1 cellular context compared by ENCODE assay signal in the genomic region with DNA sequence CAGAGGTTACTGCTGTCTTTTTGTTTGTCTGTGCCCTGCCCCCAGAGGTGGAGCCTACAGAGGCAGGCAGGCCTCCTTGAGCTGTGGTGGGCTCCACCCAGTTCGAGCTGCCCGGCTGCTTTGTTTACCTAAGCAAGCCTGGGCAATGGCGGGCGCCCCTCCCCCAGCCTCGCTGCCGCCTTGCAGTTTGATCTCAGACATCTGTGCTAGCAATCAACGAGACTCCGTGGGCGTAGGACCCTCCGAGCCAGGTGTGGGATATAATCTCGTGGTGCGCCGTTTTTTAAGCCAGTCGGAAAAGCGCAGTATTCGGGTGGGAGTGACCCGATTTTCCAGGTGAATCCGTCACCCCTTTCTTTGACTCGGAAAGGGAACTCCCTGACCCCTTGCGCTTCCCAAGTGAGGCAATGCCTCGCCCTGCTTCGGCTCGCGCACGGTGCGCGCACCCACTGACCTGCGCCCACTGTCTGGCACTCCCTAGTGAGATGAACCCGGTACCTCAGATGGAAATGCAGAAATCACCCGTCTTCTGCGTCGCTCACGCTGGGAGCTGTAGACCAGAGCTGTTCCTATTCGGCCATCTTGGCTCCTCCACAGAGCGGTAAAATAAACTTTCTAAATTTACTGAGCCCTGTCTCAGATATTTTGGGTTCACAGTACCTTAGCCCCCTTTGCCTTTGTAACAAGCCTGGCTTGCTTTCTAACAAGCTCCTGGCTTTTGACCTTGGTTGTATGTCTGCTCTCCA.
A peak's percentile ranks its signal among the peaks of the same experiment; 100 is the strongest.
TF ChIP-seq lines count a peak whose summit lies in the region.

No MANE protein-coding gene starts in this region.

TF ChIP-seq in H1, 55 proteins besides CTCF, POLR2A, EP300 and RAD21:
- TF ChIP-seq PHF8 (conservative IDR thresholded peaks at IDR 0.05; ENCODE audit: low read depth, low read length) (peak; percentile 41; the same call in 1 of the 2 replicates), YY1 (IDR thresholded peaks at IDR 0.05; ENCODE audit: low read depth, low read length) (peak; percentile 35; the same call in 1 of the 2 replicates), KDM4A (IDR thresholded peaks at IDR 0.05; ENCODE audit: low read depth, low read length, severe bottlenecking) (peak; percentile 30)
